ENCODE assay signal across 37 cellular contexts in genomic region chrX:51292421-51292820, GRCh38. TPM values are rescaled to one million over a fixed set of nuclear protein-coding genes. Genes with fewer than 3 reads are reported as not detected.
"Had no signal": no experiment of that assay in that cellular context is flagged by ENCODE, and none has a peak within 500 bp of the region (broad histone marks: within the 10 kb centered on the region; RNA-seq: fewer than 3 reads in every experiment).

No MANE protein-coding gene starts in this region.

- DNase-seq: Karpas-422, Kasumi-1, KG1, MG63, MM.1S, MV-4-11, NCI-H1048, NCI-H1092, NCI-H1092 treated with DMSO at 0.1 percent for 48 hours, NCI-H1105, NCI-H1105 treated with DMSO at 0.1 percent for 48 hours, NCI-H1417, NCI-H1417 treated with DMSO at 0.1 percent for 48 hours, NCI-H1436, NCI-H1436 treated with DMSO at 0.1 percent for 48 hours, NCI-H146, NCI-H1694, NCI-H1694 treated with DMSO at 0.1 percent for 48 hours, NCI-H187, NCI-H187 treated with DMSO at 0.1 percent for 48 hours, NCI-H1930, NCI-H2029, NCI-H2029 treated with DMSO at 0.1 percent for 48 hours, NCI-H2081, NCI-H2081 treated with DMSO at 0.1 percent for 48 hours, NCI-H2107, NCI-H2171, NCI-H2171 treated with DMSO at 0.1 percent for 48 hours, NCI-H2227 treated with DMSO at 0.1 percent for 48 hours, NCI-H226, NCI-H345, NCI-H446, NCI-H446 treated with DMSO at 0.1 percent for 48 hours, NCI-H510A had no signal

- H3K9me3 ChIP-seq: MG63 had no signal

- H3K4me3 ChIP-seq: MG63 had no signal

- H3K36me3 ChIP-seq: MG63 had no signal

- H3K27ac ChIP-seq: KMS-11 had no signal

- H3K27me3 ChIP-seq: MG63 had no signal

RNA-seq across cellular contexts. Expression of gene NUDT10, which starts 40.2 kb away (rescaled TPM):
- total RNA-seq: M059J, MCF 10A had no signal
